Comparison of ENCODE assay signal across 8 cellular contexts in genomic region chr1:164563821-164564251, GRCh38. TPM values are rescaled to one million over a fixed set of nuclear protein-coding genes. Genes with fewer than 3 reads are reported as not detected.
DNase-seq lines count a peak whose midpoint lies in the region; TF ChIP-seq lines count a peak whose summit lies in the region.

No MANE protein-coding gene starts in this region.

- no peak overlapping the region for H3K9ac ChIP-seq in mucosa of rectum (ENCODE audit: low read depth in 1 of 2, low read length in 2 of 2)

- H3K27ac ChIP-seq in ectodermal cell (ENCODE audit: insufficient read depth, low read depth, low read length, poor library complexity, severe bottlenecking) (no peak overlapping the region), mucosa of rectum (ENCODE audit: low read depth in 2 of 2, low read length in 2 of 2) (peak overlapping the region in 1 of 2 donors; percentile 3), transverse colon (peak overlapping the region; percentile 87 to 89 (median 87))

- intact Hi-C loops in transverse colon (cut with DNase I; ENCODE audit: low total_unique reads), result no loop called here

- no peak for TF ChIP-seq POLR2A in transverse colon (IDR thresholded peaks at IDR 0.05)

- DNase-seq in NCI-H2107 treated with DMSO at 0.1 percent for 48 hours (lab: John Stamatoyannopoulos, UW; ENCODE audit: unreplicated experiment) (peak; percentile 50), NCI-H2107 (lab: John Stamatoyannopoulos, UW) (no peak), transverse colon (no peak), GM19238 (ENCODE audit: insufficient read length, low spot score) (no peak), NK-92 (lab: John Stamatoyannopoulos, UW; ENCODE audit: unreplicated experiment) (no peak)
- no peak for DNase-seq in stimulated activated CD4-positive, alpha-beta T cell treated with anti-CD3 and anti-CD28 coated beads, Interleukin-4, amount 100 ng/mL, for 1 hour

- 37 to 44% methylated on average over 6 to 7 of the region's 9 CpGs for WGBS in ectodermal cell, 2 experiments
- WGBS in transverse colon (ENCODE audit: low coverage in 1 of 2), 2 donors, result 34 to 42% methylated on average over 9 of the region's 9 CpGs

- H3K4me1 ChIP-seq in ectodermal cell (ENCODE audit: control insufficient read depth, insufficient read depth, low read length) (peaks cover 15% of the 10 kb centered on the region), mucosa of rectum (ENCODE audit: control insufficient read depth in 2 of 2, insufficient read depth in 2 of 2, low read length in 2 of 2) (peaks cover 0 to 4% of the 10 kb centered on the region in 2 donors), transverse colon (peaks cover 0 to 51% (median 0%) of the 10 kb centered on the region in 4 donors)

- no peaks in the 10 kb centered on the region for H3K36me3 ChIP-seq in ectodermal cell (ENCODE audit: control insufficient read depth, insufficient read depth, low read length)
- H3K36me3 ChIP-seq in mucosa of rectum (ENCODE audit: control insufficient read depth in 2 of 2, insufficient read depth in 2 of 2, low read length in 2 of 2), result no peaks in the 10 kb centered on the region
- H3K36me3 ChIP-seq in transverse colon, result no peaks in the 10 kb centered on the region

- H3K9me3 ChIP-seq in ectodermal cell (ENCODE audit: control insufficient read depth, low read length) (no peaks in the 10 kb centered on the region), mucosa of rectum (ENCODE audit: control insufficient read depth in 2 of 2, low read length in 2 of 2) (no peaks in the 10 kb centered on the region), transverse colon (no peaks in the 10 kb centered on the region)

- no peak for TF ChIP-seq EP300 in transverse colon (IDR thresholded peaks at IDR 0.05; ENCODE audit: low read depth)

- H3K4me3 ChIP-seq in ectodermal cell (ENCODE audit: insufficient read depth, low read depth, low read length), result peak overlapping the region; percentile 73
- H3K4me3 ChIP-seq in mucosa of rectum (ENCODE audit: low read length in 2 of 2), result peak overlapping the region; percentile 30 to 88
- H3K4me3 ChIP-seq in transverse colon, result peak overlapping the region; percentile 7 to 90 (median 54)

- H3K27me3 ChIP-seq in ectodermal cell (ENCODE audit: control insufficient read depth, insufficient read depth, low read length, poor library complexity, severe bottlenecking) (no peaks in the 10 kb centered on the region), mucosa of rectum (ENCODE audit: control insufficient read depth in 2 of 2, insufficient read depth in 2 of 2, low read length in 2 of 2) (no peaks in the 10 kb centered on the region), transverse colon (no peaks in the 10 kb centered on the region)

- in situ Hi-C loops in transverse colon (cut with MboI; ENCODE audit: low pct_ligation_motif_present in 1 of 4, low pct_unique_long_range_greater_than_20kb in 1 of 4, low sequenced_read_pairs in 3 of 4), result loop anchor here in 1 of 4 donors (10.0 kb wide), 1 partner anchor 221 kb away; no protein-coding TSS in a partner anchor

- no peak for TF ChIP-seq CTCF in transverse colon (IDR thresholded peaks at IDR 0.05)

RNA-seq across cellular contexts. Expression of gene PBX1, which starts 4.9 kb away (rescaled TPM):
- polyA plus RNA-seq in ectodermal cell (2013, experiment 1 of 4), result 97.2 TPM
- polyA plus RNA-seq in ectodermal cell (2013, experiment 2 of 4), result 92.0 TPM
- polyA plus RNA-seq in ectodermal cell (2013, experiment 3 of 4), result 72.5 TPM
- 89.3 TPM for polyA plus RNA-seq in ectodermal cell (2013, experiment 4 of 4)
- total RNA-seq in transverse colon, result 10 to 100 TPM; 46.8 to 77.2 (median 50.7) TPM
